In genomic region chr10:70960316-70960715, GRCh38 we compare ENCODE assay signal across 23 cellular contexts.
DNase-seq lines count a peak whose midpoint lies in the region; ATAC-seq, FAIRE-seq and TF ChIP-seq lines count a peak whose summit lies in the region.
"Had no signal": no experiment of that assay in that cellular context is flagged by ENCODE, and none has a peak within 500 bp of the region (broad histone marks: within the 10 kb centered on the region; RNA-seq: fewer than 3 reads in every experiment).

No MANE protein-coding gene starts in this region.

- FAIRE-seq in GM12891 (lab: Jason Lieb, UNC) (peak; percentile 75), GM12878 (lab: Jason Lieb, UNC) (no peak), H1 (lab: Jason Lieb, UNC) (no peak), urothelium cell line (lab: Jason Lieb, UNC) (peak; percentile 95)
- FAIRE-seq: A204.1, D721Med, GM12892, GM19239 had no signal

- intact Hi-C loops in GM12878 (cut with micrococcal nuclease; ENCODE audit: unreplicated experiment) (no loop called here), ascending aorta (cut with DNase I) (no loop called here)

- H3K4me2 ChIP-seq in GM12878 (ENCODE audit: control insufficient read depth, insufficient read depth) (no peak overlapping the region), H1 (ENCODE audit: insufficient read depth in 1 of 2, low read depth in 2 of 2, low read length in 2 of 2) (no peak overlapping the region)
- H3K4me2 ChIP-seq: BLaER1 treated with 17β-estradiol and CSF1 and Interleukin-3, amounts not matched to agents 10 nM and 100 nM had no signal

- no peak overlapping the region for H2AFZ ChIP-seq in GM12878 (ENCODE audit: control insufficient read depth, low read depth, low read length)
- no peak overlapping the region for H2AFZ ChIP-seq in H1 (ENCODE audit: low read length)
- H2AFZ ChIP-seq: GM23248 had no signal

- POLR2A ChIA-PET in GM12878 (lab: Charles Lee): no interaction called here
- POLR2A ChIA-PET in H1 (lab: Charles Lee; ENCODE audit: partially characterized antibody): no interaction called here

- ATAC-seq in GM12878: no peak
- ATAC-seq: HCT116 had no signal

- H3K4me1 ChIP-seq in GM12878 (ENCODE audit: control insufficient read depth, insufficient read depth, low read length): no peaks in the 10 kb centered on the region
- no peaks in the 10 kb centered on the region for H3K4me1 ChIP-seq in H1 (replicated peaks in 1 of 4; ENCODE audit: control insufficient read depth in 3 of 4, insufficient read depth in 4 of 4, low read length in 3 of 4)
- no peaks in the 10 kb centered on the region for H3K4me1 ChIP-seq in ascending aorta
- H3K4me1 ChIP-seq: BE2C had no signal

- H3K79me1 ChIP-seq in H1 (ENCODE audit: low read depth, low read length): no peaks in the 10 kb centered on the region

- no peaks in the 10 kb centered on the region for H3K9me3 ChIP-seq in GM12878 (replicated peaks; ENCODE audit: control insufficient read depth, insufficient read depth, low read length)
- H3K9me3 ChIP-seq in H1 (ENCODE audit: insufficient read depth in 2 of 2, low read depth in 1 of 2, low read length in 1 of 2): peaks cover 0 to 5% of the 10 kb centered on the region in 2 experiments; a peak in 1 of 4 replicates
- no peaks in the 10 kb centered on the region for H3K9me3 ChIP-seq in ascending aorta
- H3K9me3 ChIP-seq: BE2C; BLaER1 treated with 17β-estradiol and CSF1 and Interleukin-3, amounts not matched to agents 10 nM and 100 nM had no signal

- H3K56ac ChIP-seq in H1 (replicated peaks; ENCODE audit: insufficient read length, low read depth, low read length): peak overlapping the region; percentile 99

- TF ChIP-seq POLR2A in GM12891 (IDR thresholded peaks at IDR 0.05; ENCODE audit: low read depth, low read length) (no peak), GM12878 (IDR thresholded peaks at IDR 0.05; ENCODE audit: low read depth, low read length) (no peak), H1 (IDR thresholded peaks at IDR 0.05; ENCODE audit: control extremely low read depth in 1 of 2, low read depth in 2 of 2, low read length in 2 of 2) (no peak)

- H2BK5ac ChIP-seq in H1 (ENCODE audit: low read depth, low read length): peak overlapping the region; percentile 55

- H2AK5ac ChIP-seq in H1 (ENCODE audit: low read depth, low read length): peak overlapping the region; percentile 99

- in situ Hi-C loops in GM12878 (cut with MboI): no loop called here

- CTCF ChIA-PET in GM12878 (lab: Yijun Ruan, JAX): no interaction called here
- CTCF ChIA-PET in H1 (lab: Charles Lee; ENCODE audit: partially characterized antibody): no interaction called here

- peak overlapping the region; percentile 90; the same call in 1 of the 2 replicates for H2BK12ac ChIP-seq in H1 (ENCODE audit: low read depth, low read length)

- peaks cover 10% of the 10 kb centered on the region for H3K23me2 ChIP-seq in H1 (ENCODE audit: low read depth, low read length)

- no peak overlapping the region for H2BK15ac ChIP-seq in H1 (ENCODE audit: low read length)

- no peak overlapping the region for H4K5ac ChIP-seq in H1 (ENCODE audit: insufficient read length, low read depth, low read length)

- SMC1A ChIA-PET in GM12878 (lab: Charles Lee; ENCODE audit: uncharacterized antibody, unreplicated experiment): no interaction called here

- no peaks in the 10 kb centered on the region for H3K79me2 ChIP-seq in GM12878 (ENCODE audit: control insufficient read depth, insufficient read depth, low read length)
- no peaks in the 10 kb centered on the region; a peak in 2 of 4 replicates for H3K79me2 ChIP-seq in H1 (ENCODE audit: control insufficient read depth in 1 of 2, insufficient read depth in 2 of 2, low read length in 2 of 2)

- H3K36me3 ChIP-seq in GM12878 (ENCODE audit: control insufficient read depth in 2 of 2, insufficient read depth in 2 of 2, low read length in 1 of 2) (no peaks in the 10 kb centered on the region), H1 (ENCODE audit: control insufficient read depth in 2 of 4, insufficient read depth in 4 of 4, low read length in 3 of 4) (no peaks in the 10 kb centered on the region; a peak in 1 of 8 replicates), ascending aorta (no peaks in the 10 kb centered on the region)
- H3K36me3 ChIP-seq: BE2C; BLaER1 treated with 17β-estradiol and CSF1 and Interleukin-3, amounts not matched to agents 10 nM and 100 nM had no signal

- H3K27me3 ChIP-seq in GM12878 (replicated peaks in 1 of 2; ENCODE audit: control insufficient read depth in 2 of 2, insufficient read depth in 2 of 2, low read length in 1 of 2): peaks cover 0 to 1% of the 10 kb centered on the region in 2 experiments; a peak in 3 of 4 replicates
- peaks cover 0 to 3% (median under 1%) of the 10 kb centered on the region in 4 experiments; a peak in 3 of 7 replicates for H3K27me3 ChIP-seq in H1 (replicated peaks in 1 of 4; ENCODE audit: control insufficient read depth in 3 of 4, extremely low read depth in 1 of 4, insufficient read depth in 3 of 4, low read length in 3 of 4)
- H3K27me3 ChIP-seq in ascending aorta: no peaks in the 10 kb centered on the region
- H3K27me3 ChIP-seq: BE2C; BLaER1 treated with 17β-estradiol and CSF1 and Interleukin-3, amounts not matched to agents 10 nM and 100 nM had no signal

- TF ChIP-seq CTCF in GM12878 (IDR thresholded peaks at IDR 0.05 in 2 of 3, conservative IDR thresholded peaks at IDR 0.05 in 1 of 3; ENCODE audit: control insufficient read depth in 2 of 3, extremely low read depth in 1 of 3, insufficient read depth in 1 of 3, low read depth in 3 of 3, low read length in 3 of 3) (no peak), H1 (IDR thresholded peaks at IDR 0.05; ENCODE audit: control extremely low read depth in 1 of 3, insufficient read depth in 1 of 3, low read depth in 1 of 3, low read length in 3 of 3) (no peak), ascending aorta (IDR thresholded peaks at IDR 0.05) (no peak)

- no peak overlapping the region for H3K9ac ChIP-seq in GM12878 (ENCODE audit: control insufficient read depth, insufficient read depth, low read length)
- peak overlapping the region in 1 of 4 experiments; percentile 11; a peak in 1 of 7 replicates for H3K9ac ChIP-seq in H1 (replicated peaks in 1 of 4; ENCODE audit: extremely low read depth in 1 of 4, low read depth in 3 of 4, low read length in 3 of 4)
- H3K9ac ChIP-seq: BLaER1 treated with 17β-estradiol and CSF1 and Interleukin-3, amounts not matched to agents 10 nM and 100 nM; GM23248 had no signal

- TF ChIP-seq EP300 in GM12878 (IDR thresholded peaks at IDR 0.05; ENCODE audit: borderline replicate concordance in 1 of 2, control insufficient read depth in 1 of 2, low read depth in 2 of 2, low read length in 2 of 2) (no peak), H1 (IDR thresholded peaks at IDR 0.05; ENCODE audit: borderline replicate concordance in 1 of 2, low read depth in 2 of 2, low read length in 2 of 2) (no peak)

- 22% methylated on average over 2 of the region's 2 CpGs for WGBS in GM12878 (ENCODE audit: insufficient coverage, insufficient replicate concordance, low lambda C conversion rate, missing lambda C conversion rate)
- WGBS in H1 (ENCODE audit: extremely low coverage in 1 of 2, insufficient coverage in 1 of 2, insufficient read length in 1 of 2, insufficient replicate concordance in 2 of 2, low coverage in 1 of 2, low lambda C conversion rate in 2 of 2, missing lambda C conversion rate in 1 of 2), 2 experiments: 82 to 100% methylated on average over 2 of the region's 2 CpGs

- no peak overlapping the region for H2BK120ac ChIP-seq in H1 (replicated peaks; ENCODE audit: low read depth, low read length)

- no peak overlapping the region for H3K23ac ChIP-seq in H1 (ENCODE audit: insufficient read length)

- H3K27ac ChIP-seq in GM12878 (ENCODE audit: control insufficient read depth, insufficient read depth) (no peak overlapping the region), H1 (ENCODE audit: low read depth, low read length) (no peak overlapping the region), ascending aorta (no peak overlapping the region)
- H3K27ac ChIP-seq: 22Rv1; BLaER1 treated with 17β-estradiol and CSF1 and Interleukin-3, amounts not matched to agents 10 nM and 100 nM; GM23248 had no signal

- H4K91ac ChIP-seq in H1 (replicated peaks; ENCODE audit: insufficient read length, low read length): peak overlapping the region; percentile 4

- H4K8ac ChIP-seq in H1 (ENCODE audit: extremely low read depth, insufficient read depth, low read length): no peak overlapping the region

- H3K14ac ChIP-seq in H1 (ENCODE audit: insufficient read length): no peak overlapping the region

- no peaks in the 10 kb centered on the region for H4K20me1 ChIP-seq in GM12878 (ENCODE audit: control insufficient read depth, insufficient read depth)
- peaks cover 0 to 9% of the 10 kb centered on the region in 2 experiments for H4K20me1 ChIP-seq in H1 (replicated peaks in 1 of 2; ENCODE audit: control insufficient read depth in 1 of 2, insufficient read depth in 2 of 2, low read length in 2 of 2)
- H4K20me1 ChIP-seq: BLaER1 treated with 17β-estradiol and CSF1 and Interleukin-3, amounts not matched to agents 10 nM and 100 nM had no signal

- H3K18ac ChIP-seq in H1 (ENCODE audit: extremely low read depth, low read length): no peak overlapping the region

- no peak for DNase-seq in GM12891 (ENCODE audit: insufficient read length, low spot score)
- DNase-seq in GM12878 (ENCODE audit: low read depth, low spot score): no peak
- no peak for DNase-seq in H1 (ENCODE audit: low read depth in 1 of 2, low spot score in 2 of 2)
- no peak for DNase-seq in urothelium cell line (ENCODE audit: low spot score)
- no peak for DNase-seq in activated CD4-positive, alpha-beta T cell treated with anti-CD3 and anti-CD28 coated beads, Interleukin-2, amount 50 U/mL, for 4 hours
- DNase-seq in ascending aorta (ENCODE audit: low spot score in 2 of 2): no peak
- no peak for DNase-seq in putamen (ENCODE audit: low spot score)
- DNase-seq: BE2C; CD4-positive, alpha-beta T cell; CD8-positive, alpha-beta memory T cell; DMS 273 treated with DMSO at 0.1 percent for 48 hours; DMS79; EL; GDM1; GM23248; H9 had no signal

- H3K4ac ChIP-seq in H1 (replicated peaks; ENCODE audit: insufficient read length, low read depth, low read length): peak overlapping the region; percentile 1

- no peak overlapping the region for H2BK20ac ChIP-seq in H1 (ENCODE audit: low read length)

- H3K4me3 ChIP-seq in GM12878 (no peak overlapping the region), H1 (ENCODE audit: extremely low read depth in 1 of 4, insufficient read depth in 2 of 4, low read depth in 3 of 4, low read length in 4 of 4) (no peak overlapping the region), ascending aorta (no peak overlapping the region)
- H3K4me3 ChIP-seq: BLaER1 treated with 17β-estradiol and CSF1 and Interleukin-3, amounts not matched to agents 10 nM and 100 nM; GM23248 had no signal

- RAD21 ChIA-PET in GM12878 (lab: Charles Lee; ENCODE audit: unreplicated experiment): no interaction called here

- TF ChIP-seq RAD21 in GM12878 (IDR thresholded peaks at IDR 0.05; ENCODE audit: insufficient read depth, low read depth, low read length): no peak
- no peak for TF ChIP-seq RAD21 in H1 (IDR thresholded peaks at IDR 0.05 in 1 of 2, conservative IDR thresholded peaks at IDR 0.05 in 1 of 2; ENCODE audit: low read depth in 2 of 2, low read length in 2 of 2)

- BruUV-seq in GM12878 (replicated peaks; lab: Mats Ljungman, UMichigan): no TSS peak

TF ChIP-seq in H1, 55 proteins besides CTCF, POLR2A, EP300 and RAD21:
- 0 out of 2 replicates have a peak, but pooled peaks have one; percentile 12 for TF ChIP-seq TEAD4 (IDR thresholded peaks at IDR 0.05; ENCODE audit: low read depth, low read length)
- TF ChIP-seq CTBP2 (IDR thresholded peaks at IDR 0.05; ENCODE audit: borderline replicate concordance, insufficient read depth, insufficient read length, low read length): no peak
TF ChIP-seq in H1: peak in this region for 1.
